In genomic region chr18:13257361-13257980, GRCh38 we compare ENCODE assay signal across 1 cellular context.
TF ChIP-seq lines count a peak whose summit lies in the region.

No MANE protein-coding gene starts in this region.

TF ChIP-seq in HepG2, 621 proteins besides CTCF, POLR2A, EP300 and RAD21:
- TF ChIP-seq EHMT2 (IDR thresholded peaks at IDR 0.05; ENCODE audit: borderline replicate concordance, low read depth, low read length) (no peak), IRF1 (CRISPR knock-in tag; IDR thresholded peaks at IDR 0.05; ENCODE audit: low read depth) (no peak), ZNF761 (CRISPR knock-in tag; conservative IDR thresholded peaks at IDR 0.05) (no peak), ZKSCAN5 (CRISPR knock-in tag; IDR thresholded peaks at IDR 0.05) (no peak), TEAD3 (CRISPR knock-in tag; optimal IDR thresholded peaks at IDR 0.05; ENCODE audit: borderline replicate concordance) (no peak), HDAC6 (IDR thresholded peaks at IDR 0.05; ENCODE audit: low read depth, low read length) (no peak), IRX3 (CRISPR knock-in tag; IDR thresholded peaks at IDR 0.05; ENCODE audit: borderline replicate concordance, low read depth) (no peak), MAFK (conservative IDR thresholded peaks at IDR 0.05 in 1 of 2, IDR thresholded peaks at IDR 0.05 in 1 of 2; ENCODE audit: low read length in 2 of 2) (no peak)
- TF ChIP-seq, protein P1, sequence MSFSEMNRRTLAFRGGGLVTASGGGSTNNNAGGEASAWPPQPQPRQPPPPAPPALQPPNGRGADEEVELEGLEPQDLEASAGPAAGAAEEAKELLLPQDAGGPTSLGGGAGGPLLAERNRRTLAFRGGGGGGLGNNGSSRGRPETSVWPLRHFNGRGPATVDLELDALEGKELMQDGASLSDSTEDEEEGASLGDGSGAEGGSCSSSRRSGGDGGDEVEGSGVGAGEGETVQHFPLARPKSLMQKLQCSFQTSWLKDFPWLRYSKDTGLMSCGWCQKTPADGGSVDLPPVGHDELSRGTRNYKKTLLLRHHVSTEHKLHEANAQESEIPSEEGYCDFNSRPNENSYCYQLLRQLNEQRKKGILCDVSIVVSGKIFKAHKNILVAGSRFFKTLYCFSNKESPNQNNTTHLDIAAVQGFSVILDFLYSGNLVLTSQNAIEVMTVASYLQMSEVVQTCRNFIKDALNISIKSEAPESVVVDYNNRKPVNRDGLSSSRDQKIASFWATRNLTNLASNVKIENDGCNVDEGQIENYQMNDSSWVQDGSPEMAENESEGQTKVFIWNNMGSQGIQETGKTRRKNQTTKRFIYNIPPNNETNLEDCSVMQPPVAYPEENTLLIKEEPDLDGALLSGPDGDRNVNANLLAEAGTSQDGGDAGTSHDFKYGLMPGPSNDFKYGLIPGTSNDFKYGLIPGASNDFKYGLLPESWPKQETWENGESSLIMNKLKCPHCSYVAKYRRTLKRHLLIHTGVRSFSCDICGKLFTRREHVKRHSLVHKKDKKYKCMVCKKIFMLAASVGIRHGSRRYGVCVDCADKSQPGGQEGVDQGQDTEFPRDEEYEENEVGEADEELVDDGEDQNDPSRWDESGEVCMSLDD (CRISPR knock-in tag; IDR thresholded peaks at IDR 0.05; ENCODE audit: borderline replicate concordance), result no peak
